8 cellular contexts compared by ENCODE assay signal in the genomic region with DNA sequence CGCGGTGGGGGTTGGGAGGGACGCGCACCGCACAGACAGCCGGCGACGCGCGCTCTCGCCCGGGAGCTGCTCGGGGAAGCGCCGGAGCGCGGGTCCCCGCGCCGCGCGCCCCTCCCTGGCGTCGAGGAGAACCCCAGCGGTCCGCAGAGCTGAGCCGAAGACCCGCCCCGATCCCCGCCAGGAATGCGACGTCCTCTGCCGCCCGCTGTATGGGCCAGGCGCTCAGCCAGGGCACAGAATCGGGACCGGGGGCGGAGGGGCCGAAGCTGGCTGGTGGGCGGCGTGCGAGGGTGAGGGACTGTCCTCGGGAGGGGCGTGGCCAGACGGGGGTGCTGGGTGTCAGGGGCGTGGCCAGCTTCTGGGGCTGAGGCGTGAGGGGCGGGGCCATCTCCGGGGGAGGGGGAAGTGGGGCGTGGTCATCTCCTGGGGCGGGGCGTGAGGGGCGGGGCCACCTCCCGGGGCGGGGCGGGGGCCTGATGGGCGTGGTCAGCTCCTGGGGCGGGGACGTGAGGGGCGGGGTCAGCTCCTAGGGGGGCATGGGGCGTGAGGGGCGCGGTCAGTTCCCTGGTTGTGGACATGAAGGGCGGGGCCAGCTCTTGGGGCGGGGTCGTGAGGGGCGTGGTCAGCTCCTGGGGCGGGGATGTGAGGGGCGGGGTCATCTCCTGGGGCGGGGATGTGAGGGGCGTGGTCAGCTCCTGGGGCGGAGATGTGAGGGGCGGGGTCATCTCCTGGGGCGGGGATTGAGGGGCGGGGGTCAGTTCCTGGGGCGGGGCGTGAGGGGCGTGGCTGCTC. TPM values are rescaled to one million over a fixed set of nuclear protein-coding genes. Genes with fewer than 3 reads are reported as not detected.
DNase-seq lines count a peak whose midpoint lies in the region; ATAC-seq and TF ChIP-seq lines count a peak whose summit lies in the region.

No MANE protein-coding gene starts in this region.

- H3K36me3 ChIP-seq in thoracic aorta, result no peaks in the 10 kb centered on the region
- H3K36me3 ChIP-seq in WERI-Rb-1, result no peaks in the 10 kb centered on the region

- H3K27ac Mint-ChIP-seq in activated naive CD4-positive, alpha-beta T cell treated with anti-CD3 and anti-CD28 coated beads, Interleukin-2, amount 10 ng/mL, durations not matched to agents 7 days and 5 days, result no peak overlapping the region

- H3K4me1 ChIP-seq in thoracic aorta (ENCODE audit: control insufficient read depth in 1 of 2, low read depth in 2 of 2), result peaks cover 0 to 10% of the 10 kb centered on the region in 2 donors

- H3K9me3 Mint-ChIP-seq in activated naive CD4-positive, alpha-beta T cell treated with anti-CD3 and anti-CD28 coated beads, Interleukin-2, amount 10 ng/mL, durations not matched to agents 7 days and 5 days, result no peaks in the 10 kb centered on the region

- no peaks in the 10 kb centered on the region for H3K36me3 Mint-ChIP-seq in activated naive CD4-positive, alpha-beta T cell treated with anti-CD3 and anti-CD28 coated beads, Interleukin-2, amount 10 ng/mL, durations not matched to agents 7 days and 5 days

- peaks cover 26% of the 10 kb centered on the region for H3K4me1 Mint-ChIP-seq in activated naive CD4-positive, alpha-beta T cell treated with anti-CD3 and anti-CD28 coated beads, Interleukin-2, amount 10 ng/mL, durations not matched to agents 7 days and 5 days

- H3K27me3 ChIP-seq in thoracic aorta (replicated peaks; ENCODE audit: insufficient read depth) (no peaks in the 10 kb centered on the region), WERI-Rb-1 (ENCODE audit: insufficient read depth, low read depth, severe bottlenecking) (no peaks in the 10 kb centered on the region)

- H3K9me3 ChIP-seq in thoracic aorta, result no peaks in the 10 kb centered on the region
- no peaks in the 10 kb centered on the region for H3K9me3 ChIP-seq in WERI-Rb-1 (ENCODE audit: severe bottlenecking)

- peak; percentile 88 for DNase-seq in GM20000 (ENCODE audit: low spot score)
- DNase-seq in RKO (ENCODE audit: low spot score), result peak; percentile 35
- DNase-seq in activated naive CD4-positive, alpha-beta T cell treated with anti-CD3 and anti-CD28 coated beads, Interleukin-2, amount 10 ng/mL, durations not matched to agents 7 days and 5 days, result peak; percentile 82
- peak; percentile 44 for DNase-seq in glomerular visceral epithelial cell (ENCODE audit: extremely low spot score)
- peak; percentile 89 for DNase-seq in occipital lobe (lab: John Stamatoyannopoulos, UW)
- no peak for DNase-seq in thoracic aorta (ENCODE audit: low spot score)
- no peak for DNase-seq in WERI-Rb-1

- ATAC-seq in thoracic aorta (ENCODE audit: insufficient number of reproducible peaks, low FRiP score, low read depth) (no peak), GM21723 (IDR thresholded peaks at IDR 0.05; ENCODE audit: unreplicated experiment) (no peak)

- no peak overlapping the region for H3K27ac ChIP-seq in thoracic aorta
- no peak overlapping the region for H3K27ac ChIP-seq in WERI-Rb-1

- CTCF ChIA-PET in activated naive CD4-positive, alpha-beta T cell treated with anti-CD3 and anti-CD28 coated beads, Interleukin-2, amount 10 ng/mL, durations not matched to agents 7 days and 5 days (lab: Charles Lee), result interaction anchor here (1.0 to 2.7 kb wide), 2 partner anchors 51 to 136 kb away, joined by 3 to 7 read pairs; partner anchors contain the start of gene AJM1

- no peak overlapping the region for H3K4me3 Mint-ChIP-seq in activated naive CD4-positive, alpha-beta T cell treated with anti-CD3 and anti-CD28 coated beads, Interleukin-2, amount 10 ng/mL, durations not matched to agents 7 days and 5 days

- H3K27me3 Mint-ChIP-seq in activated naive CD4-positive, alpha-beta T cell treated with anti-CD3 and anti-CD28 coated beads, Interleukin-2, amount 10 ng/mL, durations not matched to agents 7 days and 5 days, result peaks cover 76% of the 10 kb centered on the region

- TF ChIP-seq CTCF in GM20000 (IDR thresholded peaks at IDR 0.05; ENCODE audit: extremely low read depth, missing control alignments), result no peak
- TF ChIP-seq CTCF in thoracic aorta (IDR thresholded peaks at IDR 0.05), result no peak
- TF ChIP-seq CTCF in WERI-Rb-1 (IDR thresholded peaks at IDR 0.05; ENCODE audit: low read depth, low read length), result no peak

- H3K4me3 ChIP-seq in thoracic aorta (peak overlapping the region; percentile 75), WERI-Rb-1 (ENCODE audit: low read depth, low read length) (no peak overlapping the region)

RNA-seq across cellular contexts. Expression of gene PTGDS, which starts 1.0 kb away (rescaled TPM):
- total RNA-seq in occipital lobe (52.1 TPM), thoracic aorta (10 to 100 TPM; 66.1 to 89.5 TPM)

RNA-seq across cellular contexts. Expression of gene LCNL1, which starts 4.5 kb away (rescaled TPM):
- 0.16 TPM for total RNA-seq in occipital lobe
- total RNA-seq in thoracic aorta, result not detected

RNA-seq across cellular contexts. Expression of gene PAXX, which starts 14.0 kb away (rescaled TPM):
- total RNA-seq in occipital lobe, result 13.6 TPM
- total RNA-seq in thoracic aorta, result 10 to 100 TPM; 49.9 to 57.3 TPM

RNA-seq across cellular contexts. Expression of gene CLIC3, which starts 18.1 kb away (rescaled TPM):
- total RNA-seq in occipital lobe (0.31 TPM), thoracic aorta (1 to 10 TPM; 1.4 to 8.7 TPM)

RNA-seq across cellular contexts. Expression of gene LCN12, which starts 26.2 kb away (rescaled TPM):
- total RNA-seq in occipital lobe (not detected), thoracic aorta (under 1 TPM in 1 of 2 donors, not detected in 1; 0.27 TPM)

Comparison
In these comparisons a context has a peak if more than half of its experiments do, and no peak if none do; other contexts are left out.
1. DNase-seq: peak in GM20000 (single experiment), RKO (single experiment), activated naive CD4-positive, alpha-beta T cell treated with anti-CD3 and anti-CD28 coated beads, Interleukin-2, amount 10 ng/mL, durations not matched to agents 7 days and 5 days (single experiment), glomerular visceral epithelial cell (single experiment) and occipital lobe (single experiment); none in thoracic aorta (single experiment) and WERI-Rb-1 (single experiment).